ENCODE assay signal across 1 cellular context in genomic region chr19:45166723-45167252, GRCh38.
TF ChIP-seq lines count a peak whose summit lies in the region.

No MANE protein-coding gene starts in this region.

TF ChIP-seq in H1, 55 proteins besides CTCF, POLR2A, EP300 and RAD21:
- no peak for TF ChIP-seq RFX5 (IDR thresholded peaks at IDR 0.05; ENCODE audit: borderline replicate concordance, low read depth, low read length)
